Comparison of ENCODE assay signal across 8 cellular contexts in genomic region chr20:62156592-62157386, GRCh38. TPM values are rescaled to one million over a fixed set of nuclear protein-coding genes. Genes with fewer than 3 reads are reported as not detected.
DNase-seq lines count a peak whose midpoint lies in the region; ATAC-seq and TF ChIP-seq lines count a peak whose summit lies in the region.

No MANE protein-coding gene starts in this region.

- peaks cover 29% of the 10 kb centered on the region for H3K36me3 Mint-ChIP-seq in mesothelial cell of epicardium
- peaks cover 44 to 61% of the 10 kb centered on the region in 2 donors for H3K36me3 Mint-ChIP-seq in stimulated activated naive B cell treated with anti-CD40 and anti-IgM and Interleukin-4, amounts not matched to agents 10 μg/mL and 1 μg/mL and 100 μg/mL, for 72 hours

- no peak overlapping the region for H3K27ac ChIP-seq in MM.1S (ENCODE audit: low read length)

- peaks cover 11% of the 10 kb centered on the region for H3K9me3 Mint-ChIP-seq in mesothelial cell of epicardium
- peaks cover 9 to 12% of the 10 kb centered on the region in 2 donors for H3K9me3 Mint-ChIP-seq in stimulated activated naive B cell treated with anti-CD40 and anti-IgM and Interleukin-4, amounts not matched to agents 10 μg/mL and 1 μg/mL and 100 μg/mL, for 72 hours

- H3K4me1 Mint-ChIP-seq in mesothelial cell of epicardium, result peaks cover 9% of the 10 kb centered on the region
- peaks cover 23 to 38% of the 10 kb centered on the region in 2 donors for H3K4me1 Mint-ChIP-seq in stimulated activated naive B cell treated with anti-CD40 and anti-IgM and Interleukin-4, amounts not matched to agents 10 μg/mL and 1 μg/mL and 100 μg/mL, for 72 hours

- ATAC-seq in stimulated activated naive B cell treated with anti-CD40 and anti-IgM and Interleukin-4, amounts not matched to agents 10 μg/mL and 1 μg/mL and 100 μg/mL, for 72 hours (replicated peaks), result peak; percentile 92 to 94
- ATAC-seq in HG02678 (IDR thresholded peaks at IDR 0.05; ENCODE audit: unreplicated experiment), result no peak

- no peak overlapping the region for H3K27ac Mint-ChIP-seq in mesothelial cell of epicardium
- H3K27ac Mint-ChIP-seq in stimulated activated naive B cell treated with anti-CD40 and anti-IgM and Interleukin-4, amounts not matched to agents 10 μg/mL and 1 μg/mL and 100 μg/mL, for 72 hours, result no peak overlapping the region

- no peak overlapping the region for H2AFZ ChIP-seq in MM.1S (ENCODE audit: low read length)

- no peaks in the 10 kb centered on the region for H3K4me1 ChIP-seq in MM.1S (ENCODE audit: low read length)

- H3K4me3 Mint-ChIP-seq in mesothelial cell of epicardium, result no peak overlapping the region
- no peak overlapping the region for H3K4me3 Mint-ChIP-seq in stimulated activated naive B cell treated with anti-CD40 and anti-IgM and Interleukin-4, amounts not matched to agents 10 μg/mL and 1 μg/mL and 100 μg/mL, for 72 hours

- H3K36me3 ChIP-seq in MM.1S (replicated peaks; ENCODE audit: insufficient read depth, low read length), result no peaks in the 10 kb centered on the region

- no peaks in the 10 kb centered on the region for H3K27me3 ChIP-seq in MM.1S (replicated peaks; ENCODE audit: insufficient read depth, low read length)

- TF ChIP-seq CTCF in MM.1S (IDR thresholded peaks at IDR 0.05; ENCODE audit: low read length) (peak; percentile 42), mesothelial cell of epicardium (IDR thresholded peaks at IDR 0.05; ENCODE audit: unreplicated experiment) (peak; percentile 35)

- no peaks in the 10 kb centered on the region for H3K27me3 Mint-ChIP-seq in mesothelial cell of epicardium (ENCODE audit: low read depth)
- no peaks in the 10 kb centered on the region for H3K27me3 Mint-ChIP-seq in stimulated activated naive B cell treated with anti-CD40 and anti-IgM and Interleukin-4, amounts not matched to agents 10 μg/mL and 1 μg/mL and 100 μg/mL, for 72 hours

- H3K4me3 ChIP-seq in MM.1S (ENCODE audit: low read length), result no peak overlapping the region

- H3K4me2 ChIP-seq in MM.1S (ENCODE audit: low read depth, low read length), result no peak overlapping the region

- DNase-seq in NCI-H524 (lab: John Stamatoyannopoulos, UW) (peak; percentile 47 to 74), NCI-H524 treated with DMSO at 0.1 percent for 48 hours (lab: John Stamatoyannopoulos, UW) (no peak), MM.1S (peak; percentile 26), mesothelial cell of epicardium (ENCODE audit: low spot score in 2 of 2, unreplicated experiment in 2 of 2) (peak; percentile 55 to 78)
- peak; percentile 74 for DNase-seq in activated CD4-positive, alpha-beta T cell treated with anti-CD3 and anti-CD28 coated beads, Interleukin-2, amount 50 U/mL, for 1 hour
- DNase-seq in effector CD4-positive, alpha-beta T cell, result peak; percentile 70
- peak; percentile 51 for DNase-seq in stimulated activated naive B cell treated with anti-CD40 and anti-IgM and Interleukin-4, amounts not matched to agents 10 μg/mL and 1 μg/mL and 100 μg/mL, for 72 hours

- no peaks in the 10 kb centered on the region for H4K20me1 ChIP-seq in MM.1S (ENCODE audit: insufficient read depth, low read length)

- no peaks in the 10 kb centered on the region for H3K9me2 ChIP-seq in MM.1S (replicated peaks; ENCODE audit: insufficient read depth, low read length)

- peaks cover 52% of the 10 kb centered on the region for H3K79me2 ChIP-seq in MM.1S (ENCODE audit: low read length)

- H3F3A ChIP-seq in MM.1S (ENCODE audit: insufficient read depth, low read length), result no peaks in the 10 kb centered on the region

- no peak overlapping the region for H3K9ac ChIP-seq in MM.1S (ENCODE audit: low read length)

- no peaks in the 10 kb centered on the region for H3K9me3 ChIP-seq in MM.1S (replicated peaks; ENCODE audit: insufficient read depth, low read length)

RNA-seq across cellular contexts. Expression of gene SS18L1, which starts 13.2 kb away (rescaled TPM):
- total RNA-seq in mesothelial cell of epicardium, result 26.2 to 30.6 TPM (median 27.5 TPM) in 3 replicates

RNA-seq across cellular contexts. Expression of gene PSMA7, which starts 13.6 kb away (rescaled TPM):
- total RNA-seq in mesothelial cell of epicardium, result 195 to 210 TPM (median 201 TPM) in 3 replicates

RNA-seq across cellular contexts. Expression of gene MTG2, which starts 26.0 kb away (rescaled TPM):
- 29.4 to 31.6 TPM (median 29.5 TPM) in 3 replicates for total RNA-seq in mesothelial cell of epicardium

RNA-seq across cellular contexts. Expression of gene LSM14B, which starts 34.5 kb away (rescaled TPM):
- total RNA-seq in mesothelial cell of epicardium, result 60.3 to 64.3 TPM (median 63.9 TPM) in 3 replicates
